Comparison of ENCODE assay signal across 1 cellular context in genomic region chr6:42935322-42935721, GRCh38.
TF ChIP-seq lines count a peak whose summit lies in the region.

No MANE protein-coding gene starts in this region.

TF ChIP-seq in GM12878, 131 proteins besides CTCF, POLR2A, EP300 and RAD21:
- peak; percentile 83 for TF ChIP-seq TCF12 (IDR thresholded peaks at IDR 0.05; ENCODE audit: low read depth, low read length)
- peak; percentile 27; the same call in 1 of the 2 replicates for TF ChIP-seq ATF2 (IDR thresholded peaks at IDR 0.05; ENCODE audit: low read length)
- peak; percentile 90 for TF ChIP-seq RUNX3 (IDR thresholded peaks at IDR 0.05; ENCODE audit: low read length)
- peak; percentile 62; the same call in 1 of the 2 replicates for TF ChIP-seq PAX5 (IDR thresholded peaks at IDR 0.05; ENCODE audit: borderline replicate concordance, low read depth, low read length)
- peak; percentile 71 for TF ChIP-seq CBFB (IDR thresholded peaks at IDR 0.05; ENCODE audit: low read depth)
- peak; percentile 88 for TF ChIP-seq SPI1 (IDR thresholded peaks at IDR 0.05; ENCODE audit: borderline replicate concordance, insufficient read depth, low read depth, low read length)
- TF ChIP-seq FOXM1 (IDR thresholded peaks at IDR 0.05; ENCODE audit: low read depth, low read length), result no peak
- TF ChIP-seq RELB (IDR thresholded peaks at IDR 0.05; ENCODE audit: low read depth), result no peak
- peak; percentile 67; the same call in 1 of the 2 replicates for TF ChIP-seq EED (IDR thresholded peaks at IDR 0.05; ENCODE audit: low read depth)
- no peak for TF ChIP-seq SIN3A (IDR thresholded peaks at IDR 0.05; ENCODE audit: low read depth, low read length)
- 0 out of 2 replicates have a peak, but pooled peaks have one; percentile 22 for TF ChIP-seq TCF3 (IDR thresholded peaks at IDR 0.05; ENCODE audit: borderline replicate concordance, insufficient read depth, low read depth, low read length)
- no peak for TF ChIP-seq RB1 (IDR thresholded peaks at IDR 0.05; ENCODE audit: borderline replicate concordance)
- peak; percentile 39 to 53; a peak in 3 of 4 replicates for TF ChIP-seq IKZF2 (IDR thresholded peaks at IDR 0.05)
- TF ChIP-seq ETV6 (conservative IDR thresholded peaks at IDR 0.05 in 1 of 2, IDR thresholded peaks at IDR 0.05 in 1 of 2; ENCODE audit: borderline replicate concordance in 1 of 2, low read depth in 1 of 2), result peak in 1 of 2 experiments; percentile 68; a peak in 2 of 4 replicates
- TF ChIP-seq IKZF1 (conservative IDR thresholded peaks at IDR 0.05), result peak; percentile 62
- peak; percentile 52; the same call in 1 of the 2 replicates for TF ChIP-seq IRF4 (IDR thresholded peaks at IDR 0.05; ENCODE audit: low read depth, low read length)
- TF ChIP-seq TAF1 (IDR thresholded peaks at IDR 0.05; ENCODE audit: borderline replicate concordance, low read depth, low read length), result no peak
- no peak for TF ChIP-seq SRF (IDR thresholded peaks at IDR 0.05; ENCODE audit: low read depth in 2 of 2, low read length in 2 of 2)
- 0 out of 2 replicates have a peak, but pooled peaks have one; percentile 66 for TF ChIP-seq MTA3 (IDR thresholded peaks at IDR 0.05; ENCODE audit: borderline replicate concordance, low read length)
- TF ChIP-seq GABPA (IDR thresholded peaks at IDR 0.05; ENCODE audit: low read depth), result 0 out of 2 replicates have a peak, but pooled peaks have one; percentile 29
